In the genomic region with DNA sequence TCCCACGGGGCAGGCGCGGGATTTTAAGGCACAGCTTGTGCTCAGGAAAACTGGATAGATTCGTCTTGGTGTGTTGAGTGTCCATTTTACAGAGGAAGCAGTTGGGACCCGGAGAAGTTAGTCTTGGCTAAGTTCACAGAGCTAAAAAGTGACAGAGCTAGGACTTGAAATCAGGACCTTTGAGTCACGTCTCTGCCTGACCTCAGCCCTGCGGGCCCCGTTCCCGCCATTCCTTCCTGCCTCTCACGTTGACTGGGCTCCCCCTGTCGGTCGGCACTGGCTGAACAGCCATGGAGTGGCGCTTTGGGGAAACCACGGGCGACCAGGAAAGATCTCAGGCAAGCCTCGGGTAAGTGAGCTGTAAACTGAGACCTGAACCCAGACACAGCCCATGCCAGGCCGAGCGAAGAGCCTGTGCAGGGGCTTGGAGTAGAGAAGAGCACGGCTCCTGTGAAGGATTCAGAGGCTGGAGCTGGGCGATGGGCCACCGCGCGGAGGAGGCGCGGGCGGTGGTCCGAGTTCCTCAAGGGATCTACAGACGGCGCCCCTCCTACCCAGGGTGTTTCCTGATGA, we compare ENCODE assay signal across 8 cellular contexts. TPM values are rescaled to one million over a fixed set of nuclear protein-coding genes. Genes with fewer than 3 reads are reported as not detected.
A peak's percentile ranks its signal among the peaks of the same experiment; 100 is the strongest.
DNase-seq lines count a peak whose midpoint lies in the region; ATAC-seq and TF ChIP-seq lines count a peak whose summit lies in the region.

No MANE protein-coding gene starts in this region.

- H3K9me2 ChIP-seq in GM23338 (ENCODE audit: insufficient read depth) (no peaks in the 10 kb centered on the region), Loucy (replicated peaks; ENCODE audit: low read depth, low read length) (no peaks in the 10 kb centered on the region), SK-N-SH (no peaks in the 10 kb centered on the region)

- H3K4me3 Mint-ChIP-seq in GM23338: peak overlapping the region; percentile 67
- peak overlapping the region; percentile 77 for H3K4me3 Mint-ChIP-seq in activated CD4-positive, alpha-beta T cell treated with anti-CD3 and anti-CD28 coated beads, Interleukin-2, amount 10 ng/mL, durations not matched to agents 24 days and 14 days

- H3K4me1 Mint-ChIP-seq in GM23338: peaks cover 14% of the 10 kb centered on the region
- H3K4me1 Mint-ChIP-seq in activated CD4-positive, alpha-beta T cell treated with anti-CD3 and anti-CD28 coated beads, Interleukin-2, amount 10 ng/mL, durations not matched to agents 24 days and 14 days: peaks cover 17% of the 10 kb centered on the region

- H3K27me3 ChIP-seq in GM23338 (ENCODE audit: insufficient read depth): peaks cover 13% of the 10 kb centered on the region; the same call in 1 of the 2 replicates
- no peaks in the 10 kb centered on the region for H3K27me3 ChIP-seq in Loucy (ENCODE audit: insufficient read depth, low read length, poor library complexity, severe bottlenecking)
- H3K27me3 ChIP-seq in SK-N-SH (ENCODE audit: insufficient read depth): no peaks in the 10 kb centered on the region

- WGBS in lower leg skin, 2 donors: 22 to 29% methylated on average over 25 to 29 of the region's 29 CpGs
- 88% methylated on average over 29 of the region's 29 CpGs for WGBS in SK-N-SH (ENCODE audit: low lambda C conversion rate)

- intact Hi-C loops in activated CD4-positive, alpha-beta T cell treated with anti-CD3 and anti-CD28 coated beads, Interleukin-2, amount 10 ng/mL, durations not matched to agents 24 days and 14 days (cut with micrococcal nuclease): loop anchor here (1.0 to 10.0 kb wide), 3 partner anchors 256 to 427 kb away; no protein-coding TSS in a partner anchor
- intact Hi-C loops in lower leg skin (cut with DNase I; ENCODE audit: low total_unique reads): loop anchor here (5.0 kb wide), 1 partner anchor 255 kb away; no protein-coding TSS in a partner anchor

- no peak for TF ChIP-seq POLR2A in lower leg skin (IDR thresholded peaks at IDR 0.05)

- no peaks in the 10 kb centered on the region for H3K36me3 ChIP-seq in GM23338 (ENCODE audit: insufficient read depth)
- H3K36me3 ChIP-seq in Loucy (ENCODE audit: insufficient read depth, low read length): no peaks in the 10 kb centered on the region
- no peaks in the 10 kb centered on the region for H3K36me3 ChIP-seq in SK-N-SH (replicated peaks in 1 of 2; ENCODE audit: control insufficient read depth in 1 of 2, insufficient read depth in 2 of 2, low read length in 1 of 2)

- H3K27ac ChIP-seq in GM23338 (ENCODE audit: low read depth): no peak overlapping the region
- H3K27ac ChIP-seq in SK-N-SH (ENCODE audit: low read depth in 2 of 2, low read length in 1 of 2): no peak overlapping the region

- H3K4me2 ChIP-seq in GM23338 (peak overlapping the region; percentile 86), Loucy (ENCODE audit: low read depth, low read length, poor library complexity, severe bottlenecking) (peak overlapping the region; percentile 45), SK-N-SH (no peak overlapping the region)

- H3K4me3 ChIP-seq in GM23338 (peak overlapping the region; percentile 64), Loucy (ENCODE audit: low read length, poor library complexity, severe bottlenecking) (no peak overlapping the region), lower leg skin (ENCODE audit: low read depth, poor library complexity, severe bottlenecking) (no peak overlapping the region), SK-N-SH (ENCODE audit: low read depth in 2 of 2, low read length in 1 of 2) (peak overlapping the region in 1 of 2 experiments; percentile 46; a peak in 1 of 4 replicates)

- POLR2A ChIA-PET in SK-N-SH (lab: Yijun Ruan, JAX): no interaction called here

- H3K9ac ChIP-seq in Loucy (ENCODE audit: low read depth, low read length, poor library complexity, severe bottlenecking) (no peak overlapping the region), SK-N-SH (no peak overlapping the region)

- peaks cover 31% of the 10 kb centered on the region for H3K27me3 Mint-ChIP-seq in GM23338 (ENCODE audit: insufficient read depth, low read depth, poor library complexity)
- H3K27me3 Mint-ChIP-seq in activated CD4-positive, alpha-beta T cell treated with anti-CD3 and anti-CD28 coated beads, Interleukin-2, amount 10 ng/mL, durations not matched to agents 24 days and 14 days: peaks cover 28% of the 10 kb centered on the region

- peak overlapping the region; percentile 66; the same call in 1 of the 2 replicates for H3K27ac Mint-ChIP-seq in GM23338
- H3K27ac Mint-ChIP-seq in activated CD4-positive, alpha-beta T cell treated with anti-CD3 and anti-CD28 coated beads, Interleukin-2, amount 10 ng/mL, durations not matched to agents 24 days and 14 days: no peak overlapping the region

- H3K4me1 ChIP-seq in GM23338 (ENCODE audit: insufficient read depth): peaks cover 10% of the 10 kb centered on the region
- H3K4me1 ChIP-seq in Loucy (ENCODE audit: insufficient read depth, low read length, poor library complexity, severe bottlenecking): peaks cover 3% of the 10 kb centered on the region
- peaks cover 0 to 37% of the 10 kb centered on the region in 2 experiments; a peak in 2 of 4 replicates for H3K4me1 ChIP-seq in SK-N-SH (ENCODE audit: control insufficient read depth in 1 of 2, insufficient read depth in 2 of 2, low read depth in 1 of 2, low read length in 1 of 2)

- DNase-seq in DMS53 treated with DMSO at 0.1 percent for 48 hours (lab: John Stamatoyannopoulos, UW; ENCODE audit: unreplicated experiment) (peak; percentile 90), GM23338 (ENCODE audit: low spot score) (peak; percentile 91), dermis microvascular lymphatic vessel endothelial cell (ENCODE audit: low read depth in 2 of 2) (peak; percentile 51 to 79), lower leg skin (ENCODE audit: low spot score in 2 of 2) (peak; percentile 80 to 98), SK-N-SH (no peak)
- peak; percentile 95 for DNase-seq in activated CD4-positive, alpha-beta T cell treated with anti-CD3 and anti-CD28 coated beads, Interleukin-2, amount 10 ng/mL, durations not matched to agents 24 days and 14 days
- peak; percentile 88 to 91 for DNase-seq in stimulated activated CD4-positive, alpha-beta T cell treated with anti-CD3 and anti-CD28 coated beads, Interleukin-4, amount 100 ng/mL, for 48 hours (ENCODE audit: low read depth in 2 of 2)

- no peaks in the 10 kb centered on the region for H4K20me1 ChIP-seq in GM23338 (replicated peaks; ENCODE audit: insufficient read depth)
- no peaks in the 10 kb centered on the region for H4K20me1 ChIP-seq in Loucy (ENCODE audit: insufficient read depth, low read length, poor library complexity, severe bottlenecking)
- H4K20me1 ChIP-seq in SK-N-SH (ENCODE audit: insufficient read depth): no peaks in the 10 kb centered on the region

- no peaks in the 10 kb centered on the region; the same call in 2 of the 3 replicates for H3K36me3 Mint-ChIP-seq in GM23338 (ENCODE audit: low read depth)
- no peaks in the 10 kb centered on the region for H3K36me3 Mint-ChIP-seq in activated CD4-positive, alpha-beta T cell treated with anti-CD3 and anti-CD28 coated beads, Interleukin-2, amount 10 ng/mL, durations not matched to agents 24 days and 14 days (ENCODE audit: low read depth)

- H2AFZ ChIP-seq in GM23338: peak overlapping the region; percentile 99
- H2AFZ ChIP-seq in Loucy (ENCODE audit: low read length): peak overlapping the region; percentile 76
- no peak overlapping the region for H2AFZ ChIP-seq in SK-N-SH (ENCODE audit: low read depth)

- H3K9me3 ChIP-seq in Loucy (ENCODE audit: insufficient read depth, low read depth, low read length) (no peaks in the 10 kb centered on the region), SK-N-SH (no peaks in the 10 kb centered on the region)

- no peaks in the 10 kb centered on the region for H3K79me2 ChIP-seq in GM23338 (replicated peaks; ENCODE audit: insufficient read depth)
- no peaks in the 10 kb centered on the region for H3K79me2 ChIP-seq in Loucy (ENCODE audit: insufficient read depth, low read length)
- H3K79me2 ChIP-seq in SK-N-SH (ENCODE audit: insufficient read depth): no peaks in the 10 kb centered on the region

- peak; percentile 91 for ATAC-seq in GM23338

- TF ChIP-seq RAD21 in SK-N-SH (IDR thresholded peaks at IDR 0.05; ENCODE audit: low read length): no peak

- CTCF ChIA-PET in SK-N-SH (lab: Yijun Ruan, JAX): interaction anchor here (1.2 kb wide), 1 partner anchor 56 kb away, joined by 5 read pairs; no protein-coding TSS in a partner anchor

- H3K9me3 Mint-ChIP-seq in GM23338: no peaks in the 10 kb centered on the region
- H3K9me3 Mint-ChIP-seq in activated CD4-positive, alpha-beta T cell treated with anti-CD3 and anti-CD28 coated beads, Interleukin-2, amount 10 ng/mL, durations not matched to agents 24 days and 14 days: no peaks in the 10 kb centered on the region

- TF ChIP-seq EP300 in SK-N-SH (IDR thresholded peaks at IDR 0.05; ENCODE audit: borderline replicate concordance in 1 of 2, low read depth in 1 of 2, low read length in 1 of 2): no peak

- H3F3A ChIP-seq in GM23338 (replicated peaks; ENCODE audit: low read depth) (no peaks in the 10 kb centered on the region), Loucy (ENCODE audit: low read depth) (no peaks in the 10 kb centered on the region), SK-N-SH (replicated peaks; ENCODE audit: insufficient read depth) (no peaks in the 10 kb centered on the region)

- TF ChIP-seq CTCF in GM23338 (conservative IDR thresholded peaks at IDR 0.05; ENCODE audit: low read depth in 2 of 2) (peak; percentile 95 to 99), Loucy (conservative IDR thresholded peaks at IDR 0.05; ENCODE audit: low read length) (peak; percentile 96), lower leg skin (IDR thresholded peaks at IDR 0.05) (peak in 1 of 3 donors; percentile 90), SK-N-SH (IDR thresholded peaks at IDR 0.05) (no peak)

RNA-seq across cellular contexts. Expression of a gene that starts 54.1 kb away (rescaled TPM):
- total RNA-seq in GM23338 (2014; rRNA removed; shearing (Covaris generic)): 0.56 and 3.0 TPM in 2 replicates
- polyA plus RNA-seq in GM23338 (2016; fragmentation: Nextera tagmentation; extraction: Ambion mirVana): 0.44 TPM in 1 of 2 replicates, not detected in the other
- total RNA-seq in activated CD4-positive, alpha-beta T cell treated with anti-CD3 and anti-CD28 coated beads, Interleukin-2, amount 10 ng/mL, durations not matched to agents 24 days and 14 days: 0.69 and 1.2 TPM in 2 replicates
- 0.13 TPM in 1 of 2 replicates, not detected in the other for total RNA-seq in dermis microvascular lymphatic vessel endothelial cell
- 10 to 100 TPM in 1 of 4 donors, 1 to 10 TPM in 3; 4.2 to 11.4 (median 7.4) TPM for total RNA-seq in lower leg skin
- 0.43 and 0.70 TPM in 2 replicates for polyA plus RNA-seq in SK-N-SH (2012; rRNA removed)
- polyA plus RNA-seq in SK-N-SH (2012; cell fraction: cytosol; rRNA removed): 0.21 and 0.33 TPM in 2 replicates
- 0.74 and 0.83 TPM in 2 replicates for polyA plus RNA-seq in SK-N-SH (2012; cell fraction: nucleus; rRNA removed)
